Comparison of ENCODE assay signal across 13 cellular contexts in genomic region chr12:106369624-106370346, GRCh38. TPM values are rescaled to one million over a fixed set of nuclear protein-coding genes. Genes with fewer than 3 reads are reported as not detected.
DNase-seq lines count a peak whose midpoint lies in the region; ATAC-seq, FAIRE-seq and TF ChIP-seq lines count a peak whose summit lies in the region.
"Had no signal": no experiment of that assay in that cellular context is flagged by ENCODE, and none has a peak within 500 bp of the region (broad histone marks: within the 10 kb centered on the region; RNA-seq: fewer than 3 reads in every experiment).

No MANE protein-coding gene starts in this region.

- POLR2A ChIA-PET in A549 (lab: Yijun Ruan, JAX): interaction anchor here (1.2 kb wide), 1 partner anchor 13 kb away, joined by 5 read pairs; the partner anchor contains the start of gene POLR3B
- POLR2A ChIA-PET in CD8-positive, alpha-beta T cell (lab: Charles Lee): no interaction called here

- H3K4me3 ChIP-seq in A549 (no peak overlapping the region), brain microvascular endothelial cell (ENCODE audit: low read depth, low read length) (no peak overlapping the region), kidney epithelial cell (ENCODE audit: low read depth, low read length) (no peak overlapping the region)
- no peak overlapping the region for H3K4me3 ChIP-seq in CD8-positive, alpha-beta T cell (ENCODE audit: low read depth, low read length)

- no peaks in the 10 kb centered on the region for H3K27me3 ChIP-seq in brain microvascular endothelial cell (replicated peaks)
- H3K27me3 ChIP-seq in kidney epithelial cell (ENCODE audit: control insufficient read depth, insufficient read depth, low read length): no peaks in the 10 kb centered on the region
- no peaks in the 10 kb centered on the region for H3K27me3 ChIP-seq in CD8-positive, alpha-beta T cell (ENCODE audit: insufficient read depth, low read length)

- H3K4me1 Mint-ChIP-seq in CD8-positive, alpha-beta T cell (ENCODE audit: low read depth): no peaks in the 10 kb centered on the region

- ATAC-seq in A549 (peak; percentile 80 to 95; a peak in 5 of 6 replicates), HG02840 (IDR thresholded peaks at IDR 0.05; ENCODE audit: low FRiP score, unreplicated experiment) (no peak), GM21381 (IDR thresholded peaks at IDR 0.05; ENCODE audit: unreplicated experiment) (no peak), HG03571 (IDR thresholded peaks at IDR 0.05; ENCODE audit: unreplicated experiment) (no peak)
- ATAC-seq in CD8-positive, alpha-beta T cell: no peak
- ATAC-seq: activated T-cell treated with anti-CD3 and anti-CD28 coated beads, Interleukin-2, amount 50 U/mL, for 4 hours; Right ventricle myocardium inferior; sciatic nerve had no signal

- H3K27ac ChIP-seq in A549 (peak overlapping the region; percentile 52 to 67), brain microvascular endothelial cell (peak overlapping the region; percentile 49)
- no peak overlapping the region for H3K27ac ChIP-seq in CD8-positive, alpha-beta T cell (ENCODE audit: low read depth, low read length)

- no peaks in the 10 kb centered on the region for H3K9me3 Mint-ChIP-seq in CD8-positive, alpha-beta T cell
- H3K9me3 Mint-ChIP-seq: activated T-cell treated with anti-CD3 and anti-CD28 coated beads, Interleukin-2, amount 50 U/mL, for 4 hours had no signal

- H3K4me2 ChIP-seq in A549: peak overlapping the region; percentile 39

- no peaks in the 10 kb centered on the region for H3K27me3 Mint-ChIP-seq in CD8-positive, alpha-beta T cell (ENCODE audit: low read depth)

- no peak overlapping the region for H3K27ac Mint-ChIP-seq in CD8-positive, alpha-beta T cell

- peak in 1 of 2 experiments; percentile 67 for DNase-seq in A549 (ENCODE audit: low read depth in 1 of 2, low spot score in 1 of 2)
- peak; percentile 33 for DNase-seq in HK-2 (ENCODE audit: unreplicated experiment)
- peak; percentile 62 for DNase-seq in brain microvascular endothelial cell
- peak; percentile 70 for DNase-seq in kidney epithelial cell (ENCODE audit: low read depth)
- DNase-seq in CD8-positive, alpha-beta T cell: no peak
- DNase-seq: activated T-cell treated with anti-CD3 and anti-CD28 coated beads, Interleukin-2, amount 50 U/mL, for 4 hours; GDM1; NCI-H345 had no signal

- H3K36me3 ChIP-seq in brain microvascular endothelial cell (replicated peaks) (peaks cover 8% of the 10 kb centered on the region), kidney epithelial cell (ENCODE audit: control insufficient read depth, insufficient read depth, low read length) (no peaks in the 10 kb centered on the region)
- no peaks in the 10 kb centered on the region for H3K36me3 ChIP-seq in CD8-positive, alpha-beta T cell (ENCODE audit: insufficient read depth, low read length)

- TF ChIP-seq EP300 in A549 (IDR thresholded peaks at IDR 0.05): no peak

- H3K9me3 ChIP-seq in A549: no peaks in the 10 kb centered on the region
- H3K9me3 ChIP-seq in CD8-positive, alpha-beta T cell (ENCODE audit: low read length): no peaks in the 10 kb centered on the region

- CTCF ChIA-PET in A549 (lab: Yijun Ruan, JAX): interaction anchor here (1.8 to 3.7 kb wide), 2 partner anchors 13 to 549 kb away, joined by 7 to 13 read pairs; partner anchors contain the start of gene POLR3B
- CTCF ChIA-PET in CD8-positive, alpha-beta T cell (lab: Charles Lee): no interaction called here

- no peak for TF ChIP-seq POLR2A in A549 (IDR thresholded peaks at IDR 0.05; ENCODE audit: low read length)

- peaks cover 17% of the 10 kb centered on the region for H3K4me1 ChIP-seq in A549
- no peaks in the 10 kb centered on the region for H3K4me1 ChIP-seq in CD8-positive, alpha-beta T cell (ENCODE audit: insufficient read depth, low read length)

- in situ Hi-C loops in brain microvascular endothelial cell (cut with HindIII; ENCODE audit: low pct_ligation_motif_present, low sequenced_read_pairs): no loop called here

- H3K36me3 Mint-ChIP-seq in CD8-positive, alpha-beta T cell: peaks cover 57% of the 10 kb centered on the region

- TF ChIP-seq RAD21 in A549 (conservative IDR thresholded peaks at IDR 0.05 in 1 of 2, IDR thresholded peaks at IDR 0.05 in 1 of 2): no peak

- no peak overlapping the region for H3K4me3 Mint-ChIP-seq in CD8-positive, alpha-beta T cell
- H3K4me3 Mint-ChIP-seq: activated T-cell treated with anti-CD3 and anti-CD28 coated beads, Interleukin-2, amount 50 U/mL, for 4 hours had no signal

- peak; percentile 46 for FAIRE-seq in A549 (lab: Jason Lieb, UNC)

- intact Hi-C loops in CD8-positive, alpha-beta T cell (cut with DNase I, micrococcal nuclease): no loop called here

- 46% methylated on average over 6 of the region's 6 CpGs for WGBS in A549 (ENCODE audit: missing lambda C conversion rate)

- no peak for TF ChIP-seq CTCF in A549 (IDR thresholded peaks at IDR 0.05)
- TF ChIP-seq CTCF in brain microvascular endothelial cell (IDR thresholded peaks at IDR 0.05; ENCODE audit: low read depth, low read length, missing control alignments): no peak
- TF ChIP-seq CTCF in kidney epithelial cell (IDR thresholded peaks at IDR 0.05; ENCODE audit: insufficient read depth, low read length, poor library complexity, severe bottlenecking): no peak
- TF ChIP-seq CTCF in CD8-positive, alpha-beta T cell (IDR thresholded peaks at IDR 0.05): no peak

TF ChIP-seq in A549, 52 proteins besides CTCF, POLR2A, EP300 and RAD21:
- no peak for TF ChIP-seq ZNF302 (CRISPR knock-in tag; IDR thresholded peaks at IDR 0.05)
- 0 out of 2 replicates have a peak, but pooled peaks have one; percentile 20 for TF ChIP-seq JUNB (IDR thresholded peaks at IDR 0.05)
- peak; percentile 34 to 35; a peak in 2 of 4 replicates for TF ChIP-seq CEBPB (IDR thresholded peaks at IDR 0.05)
- no peak for TF ChIP-seq USF2 (IDR thresholded peaks at IDR 0.05)
- no peak for TF ChIP-seq HOXB13 (CRISPR knock-in tag; IDR thresholded peaks at IDR 0.05; ENCODE audit: low read depth)
- TF ChIP-seq MAFK (IDR thresholded peaks at IDR 0.05; ENCODE audit: partially characterized antibody): peak; percentile 67
- 0 out of 2 replicates have a peak, but pooled peaks have one; percentile 37 for TF ChIP-seq NFE2L2 (conservative IDR thresholded peaks at IDR 0.05; ENCODE audit: low read length)
- TF ChIP-seq RCOR1 (IDR thresholded peaks at IDR 0.05; ENCODE audit: low read depth, low read length): no peak
- TF ChIP-seq, protein P1, sequence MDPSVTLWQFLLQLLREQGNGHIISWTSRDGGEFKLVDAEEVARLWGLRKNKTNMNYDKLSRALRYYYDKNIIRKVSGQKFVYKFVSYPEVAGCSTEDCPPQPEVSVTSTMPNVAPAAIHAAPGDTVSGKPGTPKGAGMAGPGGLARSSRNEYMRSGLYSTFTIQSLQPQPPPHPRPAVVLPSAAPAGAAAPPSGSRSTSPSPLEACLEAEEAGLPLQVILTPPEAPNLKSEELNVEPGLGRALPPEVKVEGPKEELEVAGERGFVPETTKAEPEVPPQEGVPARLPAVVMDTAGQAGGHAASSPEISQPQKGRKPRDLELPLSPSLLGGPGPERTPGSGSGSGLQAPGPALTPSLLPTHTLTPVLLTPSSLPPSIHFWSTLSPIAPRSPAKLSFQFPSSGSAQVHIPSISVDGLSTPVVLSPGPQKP (IDR thresholded peaks at IDR 0.05; ENCODE audit: low read depth, low read length): no peak
- TF ChIP-seq EHMT2 (IDR thresholded peaks at IDR 0.05; ENCODE audit: low read depth): no peak
- TF ChIP-seq ATOH8 (CRISPR knock-in tag; IDR thresholded peaks at IDR 0.05; ENCODE audit: low read depth): no peak
- no peak for TF ChIP-seq FOSL2 (IDR thresholded peaks at IDR 0.05)
- peak; percentile 68 for TF ChIP-seq FOSL2 (CRISPR knock-in tag; IDR thresholded peaks at IDR 0.05)
- TF ChIP-seq, protein P2, sequence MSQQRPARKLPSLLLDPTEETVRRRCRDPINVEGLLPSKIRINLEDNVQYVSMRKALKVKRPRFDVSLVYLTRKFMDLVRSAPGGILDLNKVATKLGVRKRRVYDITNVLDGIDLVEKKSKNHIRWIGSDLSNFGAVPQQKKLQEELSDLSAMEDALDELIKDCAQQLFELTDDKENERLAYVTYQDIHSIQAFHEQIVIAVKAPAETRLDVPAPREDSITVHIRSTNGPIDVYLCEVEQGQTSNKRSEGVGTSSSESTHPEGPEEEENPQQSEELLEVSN (IDR thresholded peaks at IDR 0.05; ENCODE audit: borderline replicate concordance, low read depth): no peak
TF ChIP-seq in A549: peak in this region for 5.

RNA-seq across cellular contexts. Expression of gene POLR3B, which starts 12.2 kb away (rescaled TPM):
- polyA plus RNA-seq in A549 (2011; rRNA removed) (9.5 and 10.7 TPM in 2 replicates), A549 (2017; fragmentation: RNase III; extraction: RNeasy Plus Mini Kit Qiagen cat#74134 plus additional on column Dnase treatment) (5.4 to 6.1 TPM (median 5.7 TPM) in 3 replicates)
- 2.9 and 3.1 TPM in 2 replicates for polyA plus RNA-seq in A549 (2012; cell fraction: cytosol; rRNA removed)
- polyA plus RNA-seq in A549 (2012; cell fraction: nucleus; rRNA removed): 3.1 and 4.0 TPM in 2 replicates
- 12.3 and 12.5 TPM in 2 replicates for polyA minus RNA-seq in A549 (2011; rRNA and poly(A)+ RNA removed)
- 9.3 and 10.3 TPM in 2 replicates for total RNA-seq in kidney epithelial cell
- total RNA-seq in CD8-positive, alpha-beta T cell: 1 to 10 TPM; 2.5 to 2.6 TPM

Comparison
In these comparisons a context has a peak if more than half of its experiments do, and no peak if none do; other contexts are left out.
1. ATAC-seq: peak in A549 (2 of 2); none in HG02840 (single experiment), CD8-positive, alpha-beta T cell (single experiment), GM21381 (single experiment) and HG03571 (single experiment).
2. DNase-seq: peak in HK-2 (single experiment), brain microvascular endothelial cell (single experiment) and kidney epithelial cell (single experiment); none in CD8-positive, alpha-beta T cell (0 of 7).